In the genomic region with DNA sequence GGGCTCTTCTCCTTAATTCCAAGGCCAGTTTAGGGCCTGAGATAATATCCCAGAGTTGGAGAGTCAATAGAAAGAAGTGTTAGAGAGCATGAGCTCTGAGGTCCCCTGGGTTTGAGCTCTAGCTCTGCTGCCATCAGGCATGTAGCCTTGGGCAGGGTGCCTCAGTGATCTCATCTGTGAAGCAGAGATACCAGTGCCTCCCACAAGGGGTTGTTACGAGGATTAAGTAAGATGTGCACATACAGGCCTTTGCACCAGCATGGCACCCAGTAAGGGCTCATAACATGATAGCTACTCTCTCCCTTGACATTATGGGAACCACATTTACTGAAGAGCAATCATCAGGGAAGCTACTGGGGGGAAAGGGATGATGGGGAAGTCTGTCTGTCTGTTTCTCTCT, we compare ENCODE assay signal across 20 cellular contexts.
"Had no signal": no experiment of that assay in that cellular context is flagged by ENCODE, and none has a peak within 500 bp of the region (broad histone marks: within the 10 kb centered on the region; RNA-seq: fewer than 3 reads in every experiment).

No MANE protein-coding gene starts in this region.

- H3K9me3 ChIP-seq: tibial nerve, uterus had no signal

- H3K27ac Mint-ChIP-seq: activated CD8-positive, alpha-beta memory T cell treated with anti-CD3 and anti-CD28 coated beads, Interleukin-2, amount 10 ng/mL, durations not matched to agents 7 days and 5 days; activated naive CD8-positive, alpha-beta T cell treated with anti-CD3 and anti-CD28 coated beads, Interleukin-2, amount 10 ng/mL, durations not matched to agents 7 days and 5 days; activated T-helper 17 cell treated with anti-CD3 and anti-CD28 coated beads, Interleukin-2, amount 50 U/mL, for 72 hours; brain; effector memory CD8-positive, alpha-beta T cell; nephron progenitor cell had no signal

- H2AFZ ChIP-seq: hepatocyte had no signal

- H3K4me3 Mint-ChIP-seq: activated CD8-positive, alpha-beta memory T cell treated with anti-CD3 and anti-CD28 coated beads, Interleukin-2, amount 10 ng/mL, durations not matched to agents 7 days and 5 days; activated naive CD8-positive, alpha-beta T cell treated with anti-CD3 and anti-CD28 coated beads, Interleukin-2, amount 10 ng/mL, durations not matched to agents 7 days and 5 days; activated T-helper 17 cell treated with anti-CD3 and anti-CD28 coated beads, Interleukin-2, amount 50 U/mL, for 72 hours; brain; effector memory CD8-positive, alpha-beta T cell; nephron progenitor cell had no signal

- H3K36me3 ChIP-seq: tibial nerve, uterus had no signal

- ATAC-seq: activated CD8-positive, alpha-beta memory T cell treated with anti-CD3 and anti-CD28 coated beads, Interleukin-2, amount 10 ng/mL, durations not matched to agents 7 days and 5 days; activated T-helper 17 cell treated with anti-CD3 and anti-CD28 coated beads, Interleukin-2, amount 50 U/mL, for 72 hours; effector memory CD8-positive, alpha-beta T cell; stimulated activated naive CD8-positive, alpha-beta T cell treated with anti-CD3 and anti-CD28 coated beads, Interleukin-15, Interleukin-2, amounts not matched to agents 100 U/mL and 50 U/mL, for 24 hours had no signal

- H3K27me3 ChIP-seq: hepatocyte, tibial nerve, uterus had no signal

- H3K27ac ChIP-seq: hepatocyte, skin epidermis, tibial nerve, uterus, VCaP had no signal

- H3K4me3 ChIP-seq: hepatocyte, skin epidermis, tibial nerve, uterus had no signal

- H3K36me3 Mint-ChIP-seq: activated CD8-positive, alpha-beta memory T cell treated with anti-CD3 and anti-CD28 coated beads, Interleukin-2, amount 10 ng/mL, durations not matched to agents 7 days and 5 days; activated naive CD8-positive, alpha-beta T cell treated with anti-CD3 and anti-CD28 coated beads, Interleukin-2, amount 10 ng/mL, durations not matched to agents 7 days and 5 days; brain had no signal

- H3K4me2 ChIP-seq: hepatocyte had no signal

- H3K4me1 Mint-ChIP-seq: brain had no signal

- H3K9me3 Mint-ChIP-seq: activated naive CD8-positive, alpha-beta T cell treated with anti-CD3 and anti-CD28 coated beads, Interleukin-2, amount 10 ng/mL, durations not matched to agents 7 days and 5 days; activated T-helper 17 cell treated with anti-CD3 and anti-CD28 coated beads, Interleukin-2, amount 50 U/mL, for 72 hours; brain; effector memory CD8-positive, alpha-beta T cell; nephron progenitor cell had no signal

- DNase-seq: activated CD4-positive, alpha-beta T cell treated with anti-CD3 and anti-CD28 coated beads for 1 hour; activated CD4-positive, alpha-beta T cell treated with anti-CD3 and anti-CD28 coated beads, Interleukin-2, amount 50 U/mL, for 48 hours; activated CD8-positive, alpha-beta memory T cell treated with anti-CD3 and anti-CD28 coated beads, Interleukin-2, amount 10 ng/mL, durations not matched to agents 7 days and 5 days; activated naive CD4-positive, alpha-beta T cell treated with Interleukin-2 at 50 U/mL for 16 hours; activated naive CD8-positive, alpha-beta T cell treated with anti-CD3 and anti-CD28 coated beads, Interleukin-2, amount 10 ng/mL, durations not matched to agents 7 days and 5 days; caudate nucleus; effector memory CD8-positive, alpha-beta T cell; foreskin fibroblast; midbrain; nephron progenitor cell; stimulated activated naive CD8-positive, alpha-beta T cell treated with anti-CD3 and anti-CD28 coated beads, Interleukin-15, Interleukin-2, amounts not matched to agents 100 U/mL and 50 U/mL, for 24 hours; substantia nigra; T-helper 2 cell; uterus had no signal

- H3K27me3 Mint-ChIP-seq: activated T-helper 17 cell treated with anti-CD3 and anti-CD28 coated beads, Interleukin-2, amount 50 U/mL, for 72 hours had no signal

- H3K4me1 ChIP-seq: tibial nerve, uterus had no signal

- H3K79me2 ChIP-seq: hepatocyte had no signal
